In genomic region chr14:102026934-102027333, GRCh38 we compare ENCODE assay signal across 24 cellular contexts. TPM values are rescaled to one million over a fixed set of nuclear protein-coding genes. Genes with fewer than 3 reads are reported as not detected.
A peak's percentile ranks its signal among the peaks of the same experiment; 100 is the strongest.
DNase-seq lines count a peak whose midpoint lies in the region; ATAC-seq and TF ChIP-seq lines count a peak whose summit lies in the region.
"Had no signal": no experiment of that assay in that cellular context is flagged by ENCODE, and none has a peak within 500 bp of the region (broad histone marks: within the 10 kb centered on the region; RNA-seq: fewer than 3 reads in every experiment).

No MANE protein-coding gene starts in this region.

- H3K9me3 ChIP-seq in HEK293 (ENCODE audit: control insufficient read depth, insufficient read depth, low read depth, low read length) (no peaks in the 10 kb centered on the region), transverse colon (no peaks in the 10 kb centered on the region)
- H3K9me3 ChIP-seq: BE2C, pancreas, upper lobe of left lung had no signal

- H3K27ac ChIP-seq in HEK293 (ENCODE audit: extremely low read depth, low read depth, low read length) (0 out of 2 replicates have a peak overlapping the region, but pooled peaks have one; percentile 17), foreskin keratinocyte (no peak overlapping the region), transverse colon (no peak overlapping the region)
- H3K27ac ChIP-seq: brain microvascular endothelial cell, pancreas, upper lobe of left lung had no signal

- no peak overlapping the region for H3K4me3 Mint-ChIP-seq in activated CD4-positive, alpha-beta T cell treated with anti-CD3 and anti-CD28 coated beads for 36 hours
- H3K4me3 Mint-ChIP-seq in activated CD8-positive, alpha-beta T cell treated with anti-CD3 and anti-CD28 coated beads, Interleukin-2, amount 10 ng/mL, durations not matched to agents 7 days and 5 days: no peak overlapping the region
- H3K4me3 Mint-ChIP-seq: dendritic cell treated with granulocyte-macrophage colony-stimulating factor and Interleukin-4, amounts not matched to agents 40 ng/mL and 50 ng/mL, for 4 days; naive thymus-derived CD8-positive, alpha-beta T cell; T-cell had no signal

- H3K4me1 Mint-ChIP-seq in activated CD4-positive, alpha-beta T cell treated with anti-CD3 and anti-CD28 coated beads for 36 hours: no peaks in the 10 kb centered on the region
- H3K4me1 Mint-ChIP-seq in activated CD8-positive, alpha-beta T cell treated with anti-CD3 and anti-CD28 coated beads, Interleukin-2, amount 10 ng/mL, durations not matched to agents 7 days and 5 days (ENCODE audit: low read depth): peaks cover 7% of the 10 kb centered on the region
- H3K4me1 Mint-ChIP-seq: naive thymus-derived CD8-positive, alpha-beta T cell had no signal

- CTCF ChIA-PET in activated CD4-positive, alpha-beta T cell treated with anti-CD3 and anti-CD28 coated beads for 36 hours (lab: Charles Lee): interaction anchor here (0.8 kb wide), 1 partner anchor 96 kb away, joined by 3 read pairs; no protein-coding TSS in a partner anchor
- CTCF ChIA-PET in HEK293 (lab: Yijun Ruan, JAX): interaction anchor here (0.6 to 0.7 kb wide), 2 partner anchors 19 to 70 kb away, joined by 3 to 4 read pairs; no protein-coding TSS in a partner anchor
- CTCF ChIA-PET in activated CD8-positive, alpha-beta T cell treated with anti-CD3 and anti-CD28 coated beads, Interleukin-2, amount 10 ng/mL, durations not matched to agents 7 days and 5 days (lab: Charles Lee): no interaction called here

- H3K4me3 ChIP-seq in HEK293 (ENCODE audit: low read depth, low read length) (no peak overlapping the region), transverse colon (no peak overlapping the region)
- H3K4me3 ChIP-seq: pancreas, upper lobe of left lung had no signal

- H3K27me3 ChIP-seq in foreskin keratinocyte: no peaks in the 10 kb centered on the region
- H3K27me3 ChIP-seq in transverse colon: no peaks in the 10 kb centered on the region
- H3K27me3 ChIP-seq: BE2C, brain microvascular endothelial cell, pancreas, upper lobe of left lung had no signal

- WGBS in transverse colon (ENCODE audit: low coverage in 1 of 2), 2 donors: 89 to 97% methylated on average over 5 to 9 of the region's 9 CpGs

- no peaks in the 10 kb centered on the region for H3K27me3 Mint-ChIP-seq in activated CD4-positive, alpha-beta T cell treated with anti-CD3 and anti-CD28 coated beads for 36 hours
- no peaks in the 10 kb centered on the region for H3K27me3 Mint-ChIP-seq in activated CD8-positive, alpha-beta T cell treated with anti-CD3 and anti-CD28 coated beads, Interleukin-2, amount 10 ng/mL, durations not matched to agents 7 days and 5 days (ENCODE audit: low read depth)
- H3K27me3 Mint-ChIP-seq: dendritic cell treated with granulocyte-macrophage colony-stimulating factor and Interleukin-4, amounts not matched to agents 40 ng/mL and 50 ng/mL, for 4 days; naive thymus-derived CD8-positive, alpha-beta T cell; T-cell had no signal

- peak overlapping the region; percentile 1 for H3K27ac Mint-ChIP-seq in activated CD4-positive, alpha-beta T cell treated with anti-CD3 and anti-CD28 coated beads for 36 hours
- peak overlapping the region; percentile 65 for H3K27ac Mint-ChIP-seq in activated CD8-positive, alpha-beta T cell treated with anti-CD3 and anti-CD28 coated beads, Interleukin-2, amount 10 ng/mL, durations not matched to agents 7 days and 5 days
- H3K27ac Mint-ChIP-seq: dendritic cell treated with granulocyte-macrophage colony-stimulating factor and Interleukin-4, amounts not matched to agents 40 ng/mL and 50 ng/mL, for 4 days had no signal

- DNase-seq in activated CD4-positive, alpha-beta T cell treated with anti-CD3 and anti-CD28 coated beads for 36 hours: no peak
- no peak for DNase-seq in activated CD4-positive, alpha-beta T cell treated with anti-CD3 and anti-CD28 coated beads for 48 hours
- DNase-seq in activated CD8-positive, alpha-beta T cell treated with anti-CD3 and anti-CD28 coated beads, Interleukin-2, amount 10 ng/mL, durations not matched to agents 7 days and 5 days: no peak
- peak; percentile 29 to 64 for DNase-seq in foreskin keratinocyte
- no peak for DNase-seq in NCI-H2196 treated with DMSO at 0.1 percent for 48 hours (lab: John Stamatoyannopoulos, UW; ENCODE audit: unreplicated experiment)
- DNase-seq in transverse colon: no peak
- DNase-seq: 8988T; BE2C; brain microvascular endothelial cell; foreskin melanocyte; Kasumi-1; kidney glomerular epithelial cell; mesendoderm; naive thymus-derived CD8-positive, alpha-beta T cell; NCI-H1105 treated with DMSO at 0.1 percent for 48 hours; NCI-H526; pancreas; SIG-M5; stimulated activated naive CD4-positive, alpha-beta T cell treated with Interleukin-2 at 50 U/mL for 16 hours; T-cell; upper lobe of left lung had no signal

- POLR2A ChIA-PET in activated CD4-positive, alpha-beta T cell treated with anti-CD3 and anti-CD28 coated beads for 36 hours (lab: Charles Lee): interaction anchor here (0.5 to 0.7 kb wide), 2 partner anchors 14 to 52 kb away, joined by 5 read pairs; no protein-coding TSS in a partner anchor
- POLR2A ChIA-PET in HEK293 (lab: Yijun Ruan, JAX): no interaction called here
- POLR2A ChIA-PET in activated CD8-positive, alpha-beta T cell treated with anti-CD3 and anti-CD28 coated beads, Interleukin-2, amount 10 ng/mL, durations not matched to agents 7 days and 5 days (lab: Charles Lee): interaction anchor here (0.6 kb wide), 1 partner anchor 59 kb away, joined by 3 read pairs; no protein-coding TSS in a partner anchor

- intact Hi-C loops in activated CD4-positive, alpha-beta T cell treated with anti-CD3 and anti-CD28 coated beads for 36 hours (cut with DNase I, micrococcal nuclease): no loop called here
- intact Hi-C loops in transverse colon (cut with DNase I; ENCODE audit: low total_unique reads): no loop called here

- H3K36me3 ChIP-seq in HEK293 (ENCODE audit: control insufficient read depth in 2 of 2, insufficient read depth in 1 of 2, low read length in 2 of 2) (peaks cover 82 to 91% of the 10 kb centered on the region in 2 experiments), transverse colon (peaks cover 0 to 87% (median 42%) of the 10 kb centered on the region in 4 donors)

- H3K4me1 ChIP-seq in HEK293 (ENCODE audit: control insufficient read depth, insufficient read depth, low read length) (no peaks in the 10 kb centered on the region), foreskin keratinocyte (peaks cover 8% of the 10 kb centered on the region), transverse colon (peaks cover 0 to 17% (median 10%) of the 10 kb centered on the region in 4 donors)
- H3K4me1 ChIP-seq: BE2C, pancreas, upper lobe of left lung had no signal

- TF ChIP-seq CTCF in HEK293 (tag by site-specific recombination; IDR thresholded peaks at IDR 0.05) (no peak), foreskin keratinocyte (conservative IDR thresholded peaks at IDR 0.05) (no peak), transverse colon (IDR thresholded peaks at IDR 0.05) (no peak)

- no peak for ATAC-seq in activated CD4-positive, alpha-beta T cell treated with anti-CD3 and anti-CD28 coated beads for 36 hours
- ATAC-seq in activated CD8-positive, alpha-beta T cell treated with anti-CD3 and anti-CD28 coated beads, Interleukin-2, amount 10 ng/mL, durations not matched to agents 7 days and 5 days: no peak
- peak; percentile 23 for ATAC-seq in foreskin keratinocyte
- no peak for ATAC-seq in HG03460 (IDR thresholded peaks at IDR 0.05; ENCODE audit: unreplicated experiment)
- ATAC-seq: naive thymus-derived CD8-positive, alpha-beta T cell; pancreas; T-cell had no signal

- H3K36me3 Mint-ChIP-seq in activated CD4-positive, alpha-beta T cell treated with anti-CD3 and anti-CD28 coated beads for 36 hours (ENCODE audit: low read depth): peaks cover 58% of the 10 kb centered on the region
- H3K36me3 Mint-ChIP-seq in activated CD8-positive, alpha-beta T cell treated with anti-CD3 and anti-CD28 coated beads, Interleukin-2, amount 10 ng/mL, durations not matched to agents 7 days and 5 days (ENCODE audit: low read depth): peaks cover 61% of the 10 kb centered on the region

- no peak for TF ChIP-seq POLR2A in transverse colon (IDR thresholded peaks at IDR 0.05)

- H3K9me3 Mint-ChIP-seq in activated CD4-positive, alpha-beta T cell treated with anti-CD3 and anti-CD28 coated beads for 36 hours (ENCODE audit: low read depth): no peaks in the 10 kb centered on the region
- no peaks in the 10 kb centered on the region for H3K9me3 Mint-ChIP-seq in activated CD8-positive, alpha-beta T cell treated with anti-CD3 and anti-CD28 coated beads, Interleukin-2, amount 10 ng/mL, durations not matched to agents 7 days and 5 days (ENCODE audit: insufficient read depth)
- H3K9me3 Mint-ChIP-seq: dendritic cell treated with granulocyte-macrophage colony-stimulating factor and Interleukin-4, amounts not matched to agents 40 ng/mL and 50 ng/mL, for 4 days; naive thymus-derived CD8-positive, alpha-beta T cell; T-cell had no signal

- no peak for TF ChIP-seq EP300 in transverse colon (IDR thresholded peaks at IDR 0.05; ENCODE audit: low read depth)

- in situ Hi-C loops in transverse colon (cut with MboI; ENCODE audit: low pct_ligation_motif_present in 1 of 4, low pct_unique_long_range_greater_than_20kb in 1 of 4, low sequenced_read_pairs in 3 of 4): no loop called here

TF ChIP-seq in HEK293, 187 proteins besides CTCF, POLR2A, EP300 and RAD21:
- TF ChIP-seq ZNF311 (tag by site-specific recombination; IDR thresholded peaks at IDR 0.05; ENCODE audit: borderline replicate concordance): no peak
- TF ChIP-seq KLF10 (tag by site-specific recombination; IDR thresholded peaks at IDR 0.05): no peak
- no peak for TF ChIP-seq ZNF211 (tag by site-specific recombination; IDR thresholded peaks at IDR 0.05; ENCODE audit: low read depth)
- no peak for TF ChIP-seq ZNF2 (tag by site-specific recombination; IDR thresholded peaks at IDR 0.05)
- no peak for TF ChIP-seq ZNF121 (tag by site-specific recombination; IDR thresholded peaks at IDR 0.05)
- TF ChIP-seq ZNF341 (tag by site-specific recombination; IDR thresholded peaks at IDR 0.05; ENCODE audit: low read depth): no peak
- no peak for TF ChIP-seq ZNF274 (IDR thresholded peaks at IDR 0.05; ENCODE audit: low read length)
- TF ChIP-seq ZNF274 (tag by site-specific recombination; IDR thresholded peaks at IDR 0.05; ENCODE audit: borderline replicate concordance): no peak
- TF ChIP-seq SCRT2 (tag by site-specific recombination; IDR thresholded peaks at IDR 0.05): no peak
- TF ChIP-seq ZBTB7A (tag by site-specific recombination; IDR thresholded peaks at IDR 0.05; ENCODE audit: low read depth): no peak
- no peak for TF ChIP-seq HOXA7 (CRISPR knock-in tag; IDR thresholded peaks at IDR 0.05; ENCODE audit: borderline replicate concordance)
- TF ChIP-seq SETDB1 (IDR thresholded peaks at IDR 0.05; ENCODE audit: insufficient read length, low read length): no peak
- TF ChIP-seq ZNF302 (tag by site-specific recombination; IDR thresholded peaks at IDR 0.05; ENCODE audit: low read depth): no peak
TF ChIP-seq in HEK293: peak in this region for 0.

RNA-seq across cellular contexts. Expression of gene HSP90AA1, which starts 59.9 kb away (rescaled TPM):
- 1,000 to 10,000 TPM; 1,344 to 1,372 TPM for total RNA-seq in activated CD4-positive, alpha-beta T cell treated with anti-CD3 and anti-CD28 coated beads for 36 hours
- total RNA-seq in activated CD8-positive, alpha-beta T cell treated with anti-CD3 and anti-CD28 coated beads, Interleukin-2, amount 10 ng/mL, durations not matched to agents 7 days and 5 days: 100 to 1,000 TPM; 702 to 715 TPM
- 675 and 933 TPM in 2 replicates for total RNA-seq in foreskin keratinocyte
- 477 and 673 TPM in 2 replicates for polyA plus RNA-seq in foreskin keratinocyte
- total RNA-seq in transverse colon: 100 to 1,000 TPM; 112 to 347 (median 235) TPM

Comparison
In these comparisons a context has a peak if more than half of its experiments do, and no peak if none do; other contexts are left out.
1. DNase-seq: peak in foreskin keratinocyte (2 of 2); none in activated CD4-positive, alpha-beta T cell treated with anti-CD3 and anti-CD28 coated beads for 36 hours (single experiment), activated CD4-positive, alpha-beta T cell treated with anti-CD3 and anti-CD28 coated beads for 48 hours (single experiment), activated CD8-positive, alpha-beta T cell treated with anti-CD3 and anti-CD28 coated beads, Interleukin-2, amount 10 ng/mL, durations not matched to agents 7 days and 5 days (single experiment), NCI-H2196 treated with DMSO at 0.1 percent for 48 hours (single experiment) and transverse colon (single experiment).